In genomic region chr19:18340237-18340989, GRCh38 we compare ENCODE assay signal across 8 cellular contexts. TPM values are rescaled to one million over a fixed set of nuclear protein-coding genes. Genes with fewer than 3 reads are reported as not detected.
DNase-seq lines count a peak whose midpoint lies in the region; ATAC-seq and TF ChIP-seq lines count a peak whose summit lies in the region.

PGPEP1 (plus strand) TSS chr19:18340598; CDS start chr19:18340682, 84 bp downstream.

- intact Hi-C loops in natural killer cell (cut with micrococcal nuclease) = no loop called here

- no peaks in the 10 kb centered on the region for H3K9me3 ChIP-seq in Peyer's patch

- H3K36me3 ChIP-seq in Peyer's patch = peaks cover 0 to 5% (median 0%) of the 10 kb centered on the region in 3 donors

- DNase-seq in Peyer's patch = peak; percentile 73 to 85 (median 84)
- DNase-seq in fibroblast of mammary gland (ENCODE audit: low read depth) = peak; percentile 35
- peak; percentile 65 for DNase-seq in natural killer cell
- peak; percentile 71 to 73 for DNase-seq in stimulated activated naive CD8-positive, alpha-beta T cell treated with anti-CD3 and anti-CD28 coated beads, Interleukin-15, amount 100 ng/mL, for 72 hours

- peak; percentile 57 for TF ChIP-seq POLR2A in GM10847 (IDR thresholded peaks at IDR 0.05; ENCODE audit: extremely low read depth, insufficient read length)
- TF ChIP-seq POLR2A in Peyer's patch (IDR thresholded peaks at IDR 0.05) = peak; percentile 50 to 61

- no peaks in the 10 kb centered on the region for H3K27me3 Mint-ChIP-seq in activated T-helper 17 cell treated with anti-CD3 and anti-CD28 coated beads, Interleukin-2, amount 50 U/mL, for 72 hours
- H3K27me3 Mint-ChIP-seq in natural killer cell (ENCODE audit: low read depth in 2 of 2) = no peaks in the 10 kb centered on the region
- no peaks in the 10 kb centered on the region for H3K27me3 Mint-ChIP-seq in stimulated activated naive CD8-positive, alpha-beta T cell treated with anti-CD3 and anti-CD28 coated beads, Interleukin-15, amount 100 ng/mL, for 72 hours

- H3K4me3 Mint-ChIP-seq in activated T-helper 17 cell treated with anti-CD3 and anti-CD28 coated beads, Interleukin-2, amount 50 U/mL, for 72 hours = peak within 1 kb of the TSS; percentile 82
- peak within 1 kb of the TSS; percentile 88 for H3K4me3 Mint-ChIP-seq in natural killer cell
- peak within 1 kb of the TSS; percentile 86 to 90 for H3K4me3 Mint-ChIP-seq in stimulated activated naive CD8-positive, alpha-beta T cell treated with anti-CD3 and anti-CD28 coated beads, Interleukin-15, amount 100 ng/mL, for 72 hours

- peaks cover 10% of the 10 kb centered on the region for H3K4me1 Mint-ChIP-seq in activated T-helper 17 cell treated with anti-CD3 and anti-CD28 coated beads, Interleukin-2, amount 50 U/mL, for 72 hours
- peaks cover 16% of the 10 kb centered on the region in 2 donors for H3K4me1 Mint-ChIP-seq in natural killer cell
- H3K4me1 Mint-ChIP-seq in stimulated activated naive CD8-positive, alpha-beta T cell treated with anti-CD3 and anti-CD28 coated beads, Interleukin-15, amount 100 ng/mL, for 72 hours = peaks cover 22% of the 10 kb centered on the region

- peak within 1 kb of the TSS; percentile 86 for H3K27ac Mint-ChIP-seq in activated T-helper 17 cell treated with anti-CD3 and anti-CD28 coated beads, Interleukin-2, amount 50 U/mL, for 72 hours
- peak within 1 kb of the TSS; percentile 79 to 86 for H3K27ac Mint-ChIP-seq in natural killer cell
- peak within 1 kb of the TSS; percentile 86 to 94 for H3K27ac Mint-ChIP-seq in stimulated activated naive CD8-positive, alpha-beta T cell treated with anti-CD3 and anti-CD28 coated beads, Interleukin-15, amount 100 ng/mL, for 72 hours

- peaks cover 25% of the 10 kb centered on the region for H3K36me3 Mint-ChIP-seq in activated T-helper 17 cell treated with anti-CD3 and anti-CD28 coated beads, Interleukin-2, amount 50 U/mL, for 72 hours (ENCODE audit: low read depth)
- H3K36me3 Mint-ChIP-seq in natural killer cell = no peaks in the 10 kb centered on the region

- H3K4me3 ChIP-seq in Peyer's patch (peak within 1 kb of the TSS; percentile 68 to 100 (median 86)), fibroblast of mammary gland (ENCODE audit: control insufficient read depth, low read depth, low read length) (peak within 1 kb of the TSS; percentile 64)

- peaks cover 0 to 19% (median 0%) of the 10 kb centered on the region in 4 donors for H3K4me1 ChIP-seq in Peyer's patch

- ATAC-seq in HG02943 (IDR thresholded peaks at IDR 0.05; ENCODE audit: low read depth, unreplicated experiment) (peak; percentile 60), natural killer cell (peak; percentile 58 to 81 (median 78)), GM18873 (IDR thresholded peaks at IDR 0.05; ENCODE audit: low FRiP score, unreplicated experiment) (no peak)
- peak; percentile 83 for ATAC-seq in activated T-helper 17 cell treated with anti-CD3 and anti-CD28 coated beads, Interleukin-2, amount 50 U/mL, for 72 hours (replicated peaks)
- peak; percentile 79 for ATAC-seq in stimulated activated naive CD8-positive, alpha-beta T cell treated with anti-CD3 and anti-CD28 coated beads, Interleukin-15, amount 100 ng/mL, for 72 hours

- H3K27ac ChIP-seq in Peyer's patch = peak within 1 kb of the TSS; percentile 86 to 96 (median 89)

- H3K27me3 ChIP-seq in Peyer's patch = no peaks in the 10 kb centered on the region

- H3K9me3 Mint-ChIP-seq in activated T-helper 17 cell treated with anti-CD3 and anti-CD28 coated beads, Interleukin-2, amount 50 U/mL, for 72 hours = no peaks in the 10 kb centered on the region
- H3K9me3 Mint-ChIP-seq in natural killer cell = no peaks in the 10 kb centered on the region
- H3K9me3 Mint-ChIP-seq in stimulated activated naive CD8-positive, alpha-beta T cell treated with anti-CD3 and anti-CD28 coated beads, Interleukin-15, amount 100 ng/mL, for 72 hours = no peaks in the 10 kb centered on the region

- TF ChIP-seq CTCF in Peyer's patch (IDR thresholded peaks at IDR 0.05) (peak in 3 of 6 experiments; percentile 8 to 17 (median 13)), fibroblast of mammary gland (conservative IDR thresholded peaks at IDR 0.05; ENCODE audit: control insufficient read depth, insufficient read depth, low read depth, low read length) (no peak), natural killer cell (IDR thresholded peaks at IDR 0.05) (peak; percentile 0)

RNA-seq across cellular contexts. Expression of gene PGPEP1, which starts in this region (rescaled TPM):
- total RNA-seq in Peyer's patch (100 to 1,000 TPM in 1 of 4 donors, 10 to 100 TPM in 3; 45.4 to 138 (median 89.2) TPM), natural killer cell (10 to 100 TPM; 69.1 to 73.3 (median 71.0) TPM)
- total RNA-seq in activated T-helper 17 cell treated with anti-CD3 and anti-CD28 coated beads, Interleukin-2, amount 50 U/mL, for 72 hours = 10 to 100 TPM; 38.9 to 46.0 TPM
